23 cellular contexts compared by ENCODE assay signal in the genomic region with DNA sequence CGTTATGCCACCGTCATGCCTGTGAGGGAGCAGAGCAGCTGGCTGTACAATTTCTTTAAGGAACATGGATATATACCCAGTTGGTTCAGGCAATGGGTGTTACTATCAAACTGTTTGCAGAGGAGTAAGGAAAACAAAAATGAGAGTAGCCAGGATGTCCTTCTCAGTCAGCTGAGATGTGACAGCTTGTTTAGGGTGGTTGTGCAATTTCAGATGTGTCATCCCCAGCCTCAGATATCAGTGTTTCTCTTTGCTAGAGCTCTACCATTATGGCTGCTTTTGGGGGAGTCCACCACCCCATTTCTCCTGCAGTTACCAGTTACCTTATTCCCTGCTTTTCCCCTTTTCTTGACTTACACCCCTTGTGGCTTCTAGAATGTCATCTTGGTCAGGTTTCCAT.
"Had no signal": no experiment of that assay in that cellular context is flagged by ENCODE, and none has a peak within 500 bp of the region (broad histone marks: within the 10 kb centered on the region; RNA-seq: fewer than 3 reads in every experiment).

No MANE protein-coding gene starts in this region.

- H3K27ac ChIP-seq: cardiac muscle cell, dorsolateral prefrontal cortex, prostate gland, transverse colon, vagina had no signal

- H3K4me3 ChIP-seq: cardiac muscle cell, dorsolateral prefrontal cortex, prostate gland, smooth muscle cell, transverse colon, vagina had no signal

- ATAC-seq: activated naive CD8-positive, alpha-beta T cell treated with anti-CD3 and anti-CD28 coated beads, Interleukin-2, amount 50 U/mL, for 24 hours; activated T-helper 17 cell treated with anti-CD3 and anti-CD28 coated beads, Interleukin-2, amount 50 U/mL, for 72 hours; left ventricle myocardium superior; right cardiac atrium; T-helper 17 cell had no signal

- DNase-seq: activated naive CD4-positive, alpha-beta T cell treated with anti-CD3 and anti-CD28 coated beads for 36 hours; activated naive CD8-positive, alpha-beta T cell treated with anti-CD3 and anti-CD28 coated beads, Interleukin-2, amount 50 U/mL, for 24 hours; activated T-cell treated with anti-CD3 and anti-CD28 coated beads for 4 hours; dorsolateral prefrontal cortex; endodermal cell; erythroblast; glutamatergic neuron; hypothalamus; kidney glomerular epithelial cell; left ventricle myocardium superior; occipital lobe; right cardiac atrium; stimulated activated CD4-positive, alpha-beta T cell treated with anti-CD3 and anti-CD28 coated beads, Interleukin-4, amount 100 ng/mL, for 4 hours; stimulated activated CD8-positive, alpha-beta memory T cell treated with anti-CD3 and anti-CD28 coated beads, Interleukin-4, amount 100 ng/mL, for 48 hours; stimulated activated naive CD4-positive, alpha-beta T cell treated with Interleukin-2 at 50 U/mL for 16 hours; substantia nigra; T-helper 17 cell; transverse colon had no signal

- H3K9me3 ChIP-seq: prostate gland, transverse colon, vagina had no signal

- H3K4me1 ChIP-seq: prostate gland, vagina had no signal

- H3K36me3 ChIP-seq: cardiac muscle cell, prostate gland, transverse colon, vagina had no signal
